17 cellular contexts compared by ENCODE assay signal in genomic region chrX:148601034-148601433, GRCh38.
DNase-seq lines count a peak whose midpoint lies in the region; TF ChIP-seq lines count a peak whose summit lies in the region.
"Had no signal": no experiment of that assay in that cellular context is flagged by ENCODE, and none has a peak within 500 bp of the region (broad histone marks: within the 10 kb centered on the region; RNA-seq: fewer than 3 reads in every experiment).

No MANE protein-coding gene starts in this region.

- H3K79me2 ChIP-seq in hepatocyte, result no peaks in the 10 kb centered on the region

- no peak overlapping the region for H2AFZ ChIP-seq in hepatocyte

- DNase-seq in GM06990 (ENCODE audit: extremely low read depth, insufficient read length), result no peak
- peak; percentile 41 for DNase-seq in NCI-H82 treated with DMSO at 0.1 percent for 48 hours (lab: John Stamatoyannopoulos, UW; ENCODE audit: unreplicated experiment)
- peak; percentile 45 for DNase-seq in astrocyte of the hippocampus (ENCODE audit: low read depth, low spot score)
- DNase-seq in hepatocyte (ENCODE audit: low spot score), result peak; percentile 8
- no peak for DNase-seq in type B pancreatic cell (ENCODE audit: extremely low spot score, unreplicated experiment)
- DNase-seq in SW480 (ENCODE audit: low spot score), result no peak
- DNase-seq in islet precursor cell, result no peak
- no peak for DNase-seq in mesothelial cell of epicardium (ENCODE audit: low spot score in 2 of 2, unreplicated experiment in 2 of 2)
- DNase-seq: activated gamma-delta T cell treated with Interleukin-2 at 50 U/mL for 16 hours; H9; NCI-H1105 treated with DMSO at 0.1 percent for 48 hours; NCI-H2171 treated with DMSO at 0.1 percent for 48 hours; stimulated activated naive CD4-positive, alpha-beta T cell treated with Interleukin-2 at 50 U/mL for 16 hours had no signal

- H3K4me1 ChIP-seq in hepatocyte (ENCODE audit: insufficient read depth), result no peaks in the 10 kb centered on the region

- no peak overlapping the region for H3K27ac Mint-ChIP-seq in type B pancreatic cell
- H3K27ac Mint-ChIP-seq in mesothelial cell of epicardium, result no peak overlapping the region
- H3K27ac Mint-ChIP-seq: B cell, H9 had no signal

- H3K36me3 ChIP-seq in GM06990 (ENCODE audit: control insufficient read depth, insufficient read depth, low read length) (no peaks in the 10 kb centered on the region), hepatocyte (replicated peaks; ENCODE audit: insufficient read depth, low read depth) (no peaks in the 10 kb centered on the region)

- no peaks in the 10 kb centered on the region for H3K4me1 Mint-ChIP-seq in type B pancreatic cell (ENCODE audit: unreplicated experiment)
- no peaks in the 10 kb centered on the region for H3K4me1 Mint-ChIP-seq in mesothelial cell of epicardium

- no peaks in the 10 kb centered on the region for H3K27me3 Mint-ChIP-seq in type B pancreatic cell
- no peaks in the 10 kb centered on the region for H3K27me3 Mint-ChIP-seq in mesothelial cell of epicardium (ENCODE audit: low read depth)
- H3K27me3 Mint-ChIP-seq: B cell had no signal

- H3K9me3 Mint-ChIP-seq in type B pancreatic cell, result no peaks in the 10 kb centered on the region
- peaks cover 36% of the 10 kb centered on the region for H3K9me3 Mint-ChIP-seq in mesothelial cell of epicardium

- no peaks in the 10 kb centered on the region for H3K9me2 ChIP-seq in hepatocyte (replicated peaks; ENCODE audit: insufficient read depth)

- H3K4me3 ChIP-seq in GM06990 (replicated peaks; ENCODE audit: low read depth, low read length) (no peak overlapping the region), hepatocyte (no peak overlapping the region)
- H3K4me3 ChIP-seq: SK-N-MC, skin epidermis had no signal

- no peaks in the 10 kb centered on the region for H3K9me3 ChIP-seq in hepatocyte (ENCODE audit: low read depth)

- no peak overlapping the region for H3K4me2 ChIP-seq in hepatocyte

- H4K20me1 ChIP-seq in hepatocyte (ENCODE audit: insufficient read depth, poor library complexity, severe bottlenecking), result no peaks in the 10 kb centered on the region

- TF ChIP-seq CTCF in GM06990 (IDR thresholded peaks at IDR 0.05; ENCODE audit: insufficient read depth, low read length, poor library complexity, severe bottlenecking), result peak; percentile 9
- no peak for TF ChIP-seq CTCF in hepatocyte (IDR thresholded peaks at IDR 0.05; ENCODE audit: poor library complexity)
- no peak for TF ChIP-seq CTCF in type B pancreatic cell (conservative IDR thresholded peaks at IDR 0.05)
- TF ChIP-seq CTCF in mesothelial cell of epicardium (IDR thresholded peaks at IDR 0.05; ENCODE audit: unreplicated experiment), result no peak

- H3K27ac ChIP-seq in hepatocyte, result no peak overlapping the region
- H3K27ac ChIP-seq: SK-N-MC, skin epidermis, VCaP had no signal

- H3K4me3 Mint-ChIP-seq in type B pancreatic cell (no peak overlapping the region), mesothelial cell of epicardium (no peak overlapping the region)
- H3K4me3 Mint-ChIP-seq: B cell, H9 had no signal

- WGBS in hepatocyte (ENCODE audit: low lambda C conversion rate, missing lambda C conversion rate), result 52% methylated on average over 4 of the region's 4 CpGs

- H3K27me3 ChIP-seq in GM06990 (replicated peaks; ENCODE audit: control insufficient read depth, insufficient read depth, low read length) (no peaks in the 10 kb centered on the region), hepatocyte (no peaks in the 10 kb centered on the region)

- H3K36me3 Mint-ChIP-seq in type B pancreatic cell (no peaks in the 10 kb centered on the region), mesothelial cell of epicardium (no peaks in the 10 kb centered on the region)

Comparison
In these comparisons a context has a peak if more than half of its experiments do, and no peak if none do; other contexts are left out.
1. DNase-seq: peak in NCI-H82 treated with DMSO at 0.1 percent for 48 hours (single experiment), astrocyte of the hippocampus (single experiment) and hepatocyte (single experiment); none in GM06990 (single experiment), type B pancreatic cell (single experiment), SW480 (single experiment), islet precursor cell (single experiment) and mesothelial cell of epicardium (0 of 2).